Comparison of ENCODE assay signal across 19 cellular contexts in the genomic region with DNA sequence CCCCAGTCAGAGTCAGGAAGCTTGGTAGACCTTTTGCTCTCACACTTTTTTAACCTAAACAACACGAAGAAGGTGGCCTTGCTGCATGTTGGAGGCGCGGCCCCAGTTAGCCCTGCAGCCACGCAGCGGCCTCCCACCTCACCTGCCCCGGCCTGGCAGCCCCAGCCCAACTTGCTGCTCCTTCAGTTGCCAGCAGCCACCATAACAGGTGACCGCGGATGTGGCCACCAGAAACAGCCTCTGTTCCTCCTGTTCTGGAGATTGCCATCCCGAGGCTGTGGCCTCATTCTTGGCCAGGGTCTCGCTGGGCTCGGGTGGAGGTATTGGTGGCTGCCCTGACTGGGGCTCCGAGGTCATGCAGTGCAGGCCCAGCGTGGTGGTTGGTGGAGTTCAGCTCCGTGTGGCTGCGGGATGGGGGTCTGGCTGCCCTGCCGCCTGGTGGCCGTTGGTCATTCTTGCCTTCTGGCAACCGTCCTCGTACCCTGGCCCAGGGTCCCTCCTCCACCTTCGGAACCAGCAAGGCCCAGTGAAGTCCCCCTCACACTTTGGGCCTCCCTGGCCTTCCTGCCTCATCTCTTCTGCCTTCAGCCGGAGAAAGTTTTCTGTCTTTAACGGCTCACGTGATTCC. TPM values are rescaled to one million over a fixed set of nuclear protein-coding genes. Genes with fewer than 3 reads are reported as not detected.
"Had no signal": no experiment of that assay in that cellular context is flagged by ENCODE, and none has a peak within 500 bp of the region (broad histone marks: within the 10 kb centered on the region; RNA-seq: fewer than 3 reads in every experiment).

No MANE protein-coding gene starts in this region.

- H3K4me3 ChIP-seq: cardiac muscle cell, dorsolateral prefrontal cortex, hepatocyte, left lung, pancreas, smooth muscle cell, stomach, testis, upper lobe of left lung had no signal

- ATAC-seq: left lung; sciatic nerve; SK-N-SH treated with all-trans-retinoic acid at 6 μM for 48 hours; stimulated activated effector memory CD8-positive, alpha-beta T cell treated with anti-CD3 and anti-CD28 coated beads, Interleukin-12 subunit alpha, Interleukin-12 subunit beta, amount 100 ng/mL, for 72 hours; T-cell had no signal

- H3K27ac ChIP-seq: cardiac muscle cell, dorsolateral prefrontal cortex, epithelial cell of prostate, hepatocyte, left lung, pancreas, stomach, testis, upper lobe of left lung had no signal

- H3K9me3 ChIP-seq: left lung, pancreas, stomach, testis, upper lobe of left lung had no signal

- H3K27me3 ChIP-seq: cardiac muscle cell, dorsolateral prefrontal cortex, hepatocyte, left lung, pancreas, stomach, testis, upper lobe of left lung had no signal

- H3K4me1 ChIP-seq: pancreas, testis, upper lobe of left lung had no signal

- DNase-seq: activated CD4-positive, alpha-beta T cell treated with anti-CD3 and anti-CD28 coated beads for 1 hour; activated CD4-positive, alpha-beta T cell treated with anti-CD3 and anti-CD28 coated beads, Interleukin-2, amount 50 U/mL, for 4 hours; dorsolateral prefrontal cortex; foreskin fibroblast; left lung; stimulated activated CD4-positive, alpha-beta T cell treated with anti-CD3 and anti-CD28 coated beads, Interleukin-4, amount 100 ng/mL, for 1 hour; stomach; T-cell; T1000; testis had no signal

RNA-seq across cellular contexts. Expression of a gene that starts 20.7 kb away (rescaled TPM):
- total RNA-seq: hepatocyte had no signal
